ENCODE assay signal across 11 cellular contexts in genomic region chr14:35337557-35338255, GRCh38. TPM values are rescaled to one million over a fixed set of nuclear protein-coding genes. Genes with fewer than 3 reads are reported as not detected.
DNase-seq lines count a peak whose midpoint lies in the region; ATAC-seq and TF ChIP-seq lines count a peak whose summit lies in the region.
"Had no signal": no experiment of that assay in that cellular context is flagged by ENCODE, and none has a peak within 500 bp of the region (broad histone marks: within the 10 kb centered on the region; RNA-seq: fewer than 3 reads in every experiment).

No MANE protein-coding gene starts in this region.

- DNase-seq in Caki2 (ENCODE audit: low read depth) = peak; percentile 33
- DNase-seq in body of pancreas = no peak
- no peak for DNase-seq in ureter (ENCODE audit: low spot score)
- DNase-seq in putamen (ENCODE audit: low spot score) = no peak
- DNase-seq in SW 1271 (lab: John Stamatoyannopoulos, UW) = no peak
- DNase-seq: CD4-positive, CD25-positive, alpha-beta regulatory T cell; naive thymus-derived CD4-positive, alpha-beta T cell; RPMI8226 had no signal

- H3K36me3 ChIP-seq in body of pancreas (replicated peaks in 1 of 2; ENCODE audit: insufficient read depth in 1 of 2, low read depth in 2 of 2) = no peaks in the 10 kb centered on the region
- H3K36me3 ChIP-seq in skeletal muscle satellite cell (ENCODE audit: insufficient read depth, low read length) = no peaks in the 10 kb centered on the region

- 82 to 93% methylated on average over 2 to 5 of the region's 6 CpGs for WGBS in body of pancreas, 2 donors

- H3K27ac ChIP-seq in body of pancreas (peak overlapping the region in 3 of 4 donors; percentile 82 to 92 (median 87)), layer of hippocampus (ENCODE audit: low read depth, low read length) (peak overlapping the region; percentile 78)

- intact Hi-C loops in body of pancreas (cut with DNase I) = no loop called here

- ATAC-seq in body of pancreas (no peak), GM21423 (IDR thresholded peaks at IDR 0.05; ENCODE audit: unreplicated experiment) (no peak)
- ATAC-seq: naive thymus-derived CD4-positive, alpha-beta T cell had no signal

- H3K9me3 ChIP-seq in body of pancreas (no peaks in the 10 kb centered on the region), skeletal muscle satellite cell (replicated peaks; ENCODE audit: low read length) (no peaks in the 10 kb centered on the region)

- TF ChIP-seq CTCF in body of pancreas (IDR thresholded peaks at IDR 0.05) = no peak

- TF ChIP-seq POLR2A in body of pancreas (IDR thresholded peaks at IDR 0.05) = no peak

- H3K4me1 ChIP-seq in body of pancreas (peaks cover 76% of the 10 kb centered on the region), skeletal muscle satellite cell (ENCODE audit: control insufficient read depth, insufficient read depth, low read length) (peaks cover 61% of the 10 kb centered on the region)

- in situ Hi-C loops in Caki2 (cut with HindIII; ENCODE audit: low pct_unique_long_range_greater_than_20kb, low sequenced_read_pairs) = no loop called here

- no peak overlapping the region for H3K4me2 ChIP-seq in skeletal muscle satellite cell (ENCODE audit: low read length)

- no peaks in the 10 kb centered on the region for H3K27me3 ChIP-seq in body of pancreas
- no peaks in the 10 kb centered on the region for H3K27me3 ChIP-seq in layer of hippocampus (ENCODE audit: control insufficient read depth, insufficient read depth, low read length)
- H3K27me3 ChIP-seq in skeletal muscle satellite cell (ENCODE audit: control insufficient read depth, insufficient read depth, low read length) = no peaks in the 10 kb centered on the region

- H3K4me3 ChIP-seq in body of pancreas = no peak overlapping the region
- no peak overlapping the region for H3K4me3 ChIP-seq in skeletal muscle satellite cell (ENCODE audit: low read length)

- H3K9ac ChIP-seq in skeletal muscle satellite cell (ENCODE audit: low read depth, low read length) = peak overlapping the region; percentile 66

RNA-seq across cellular contexts. Expression of gene PSMA6, which starts 45.5 kb away (rescaled TPM):
- 410 and 417 TPM in 2 replicates for total RNA-seq in Caki2 (2014; rRNA removed; shearing (Covaris generic); ENCODE audit: low replicate concordance)
- total RNA-seq in body of pancreas (10 to 100 TPM; 39.6 to 43.1 TPM), ureter (173 TPM)
- 277 and 309 TPM in 2 replicates for total RNA-seq in skeletal muscle satellite cell (2012; rRNA removed)
